In genomic region chr12:47825239-47825639, GRCh38 we compare ENCODE assay signal across 11 cellular contexts. TPM values are rescaled to one million over a fixed set of nuclear protein-coding genes. Genes with fewer than 3 reads are reported as not detected.
A peak's percentile ranks its signal among the peaks of the same experiment; 100 is the strongest.
DNase-seq lines count a peak whose midpoint lies in the region; ATAC-seq and TF ChIP-seq lines count a peak whose summit lies in the region.
"Had no signal": no experiment of that assay in that cellular context is flagged by ENCODE, and none has a peak within 500 bp of the region (broad histone marks: within the 10 kb centered on the region; RNA-seq: fewer than 3 reads in every experiment).

No MANE protein-coding gene starts in this region.

- peak; percentile 36 to 40 for ATAC-seq in right cardiac atrium

- H3K4me1 ChIP-seq in right cardiac atrium (ENCODE audit: control insufficient read depth, insufficient read depth, low read length) (peaks cover 50% of the 10 kb centered on the region), stomach (peaks cover 81 to 94% (median 89%) of the 10 kb centered on the region in 4 donors)

- H3K36me3 ChIP-seq in stomach: no peaks in the 10 kb centered on the region

- H3K4me3 ChIP-seq in right cardiac atrium (ENCODE audit: low read length) (no peak overlapping the region), stomach (no peak overlapping the region)

- H3K27ac Mint-ChIP-seq in IgD-negative memory B cell: peak overlapping the region in 2 of 3 donors; percentile 49 to 87
- peak overlapping the region; percentile 46 for H3K27ac Mint-ChIP-seq in activated T-helper 2 cell treated with anti-CD3 and anti-CD28 coated beads, Interferon-gamma antibody, Interleukin-2, Interleukin-4, amounts not matched to agents 10 μg/mL and 5 μg/mL and 100 μg/mL, durations not matched to agents 14 hours and 24 hours and 36 hours

- DNase-seq in activated T-helper 2 cell treated with anti-CD3 and anti-CD28 coated beads, Interferon-gamma antibody, Interleukin-2, Interleukin-4, amounts not matched to agents 10 μg/mL and 5 μg/mL and 100 μg/mL, durations not matched to agents 14 hours and 24 hours and 36 hours (ENCODE audit: low spot score): no peak
- peak; percentile 83 to 91 (median 88) for DNase-seq in right cardiac atrium
- DNase-seq in stomach: peak; percentile 67
- DNase-seq in NCI-H1105 treated with DMSO at 0.1 percent for 48 hours (lab: John Stamatoyannopoulos, UW): no peak
- DNase-seq in GM20000 (ENCODE audit: low spot score): no peak
- DNase-seq in GM19240 (ENCODE audit: insufficient read length, low spot score): no peak
- no peak for DNase-seq in Ammon's horn (ENCODE audit: low spot score)
- DNase-seq: midbrain, NCI-H1436 treated with DMSO at 0.1 percent for 48 hours, SIG-M5 had no signal

- intact Hi-C loops in activated T-helper 2 cell treated with anti-CD3 and anti-CD28 coated beads, Interferon-gamma antibody, Interleukin-2, Interleukin-4, amounts not matched to agents 10 μg/mL and 5 μg/mL and 100 μg/mL, durations not matched to agents 14 hours and 24 hours and 36 hours (cut with micrococcal nuclease): no loop called here
- intact Hi-C loops in right cardiac atrium (cut with DNase I) (no loop called here), stomach (cut with DNase I; ENCODE audit: low total_unique reads) (no loop called here)

- H3K4me3 Mint-ChIP-seq in IgD-negative memory B cell: peak overlapping the region in 1 of 4 donors; percentile 72
- no peak overlapping the region for H3K4me3 Mint-ChIP-seq in activated T-helper 2 cell treated with anti-CD3 and anti-CD28 coated beads, Interferon-gamma antibody, Interleukin-2, Interleukin-4, amounts not matched to agents 10 μg/mL and 5 μg/mL and 100 μg/mL, durations not matched to agents 14 hours and 24 hours and 36 hours (ENCODE audit: low read depth)

- H3K9me3 ChIP-seq in right cardiac atrium (ENCODE audit: control insufficient read depth, low read length) (no peaks in the 10 kb centered on the region), stomach (no peaks in the 10 kb centered on the region)

- H3K27ac ChIP-seq in right cardiac atrium (ENCODE audit: low read length): peak overlapping the region; percentile 33
- peak overlapping the region in 4 of 5 donors; percentile 97 to 99 (median 98) for H3K27ac ChIP-seq in stomach

- H3K9me3 Mint-ChIP-seq in IgD-negative memory B cell: no peaks in the 10 kb centered on the region
- no peaks in the 10 kb centered on the region for H3K9me3 Mint-ChIP-seq in activated T-helper 2 cell treated with anti-CD3 and anti-CD28 coated beads, Interferon-gamma antibody, Interleukin-2, Interleukin-4, amounts not matched to agents 10 μg/mL and 5 μg/mL and 100 μg/mL, durations not matched to agents 14 hours and 24 hours and 36 hours

- no peaks in the 10 kb centered on the region for H3K27me3 ChIP-seq in right cardiac atrium (ENCODE audit: control insufficient read depth, insufficient read depth)
- no peaks in the 10 kb centered on the region for H3K27me3 ChIP-seq in stomach

- H3K36me3 Mint-ChIP-seq in IgD-negative memory B cell: no peaks in the 10 kb centered on the region
- H3K36me3 Mint-ChIP-seq in activated T-helper 2 cell treated with anti-CD3 and anti-CD28 coated beads, Interferon-gamma antibody, Interleukin-2, Interleukin-4, amounts not matched to agents 10 μg/mL and 5 μg/mL and 100 μg/mL, durations not matched to agents 14 hours and 24 hours and 36 hours (ENCODE audit: low read depth): peaks cover 7% of the 10 kb centered on the region

- peaks cover 27 to 35% (median 34%) of the 10 kb centered on the region in 3 donors for H3K4me1 Mint-ChIP-seq in IgD-negative memory B cell
- H3K4me1 Mint-ChIP-seq in activated T-helper 2 cell treated with anti-CD3 and anti-CD28 coated beads, Interferon-gamma antibody, Interleukin-2, Interleukin-4, amounts not matched to agents 10 μg/mL and 5 μg/mL and 100 μg/mL, durations not matched to agents 14 hours and 24 hours and 36 hours (ENCODE audit: low read depth): peaks cover 67% of the 10 kb centered on the region

- TF ChIP-seq CTCF in stomach (IDR thresholded peaks at IDR 0.05) (no peak), GM20000 (IDR thresholded peaks at IDR 0.05; ENCODE audit: extremely low read depth, missing control alignments) (no peak)

- WGBS in right cardiac atrium: 39% methylated on average over 3 of the region's 3 CpGs
- WGBS in stomach, 5 donors: 19 to 27% (median 22%) methylated on average over 3 of the region's 3 CpGs

- no peak for TF ChIP-seq POLR2A in stomach (IDR thresholded peaks at IDR 0.05)

- H3K27me3 Mint-ChIP-seq in IgD-negative memory B cell: peaks cover 2% of the 10 kb centered on the region
- H3K27me3 Mint-ChIP-seq in activated T-helper 2 cell treated with anti-CD3 and anti-CD28 coated beads, Interferon-gamma antibody, Interleukin-2, Interleukin-4, amounts not matched to agents 10 μg/mL and 5 μg/mL and 100 μg/mL, durations not matched to agents 14 hours and 24 hours and 36 hours (ENCODE audit: low read depth): no peaks in the 10 kb centered on the region

- no peak for TF ChIP-seq EP300 in stomach (IDR thresholded peaks at IDR 0.05)

RNA-seq across cellular contexts. Expression of gene HDAC7, which starts 5.5 kb away (rescaled TPM):
- polyA plus RNA-seq in IgD-negative memory B cell: 20.9 TPM
- 251 and 253 TPM in 2 replicates for total RNA-seq in activated T-helper 2 cell treated with anti-CD3 and anti-CD28 coated beads, Interferon-gamma antibody, Interleukin-2, Interleukin-4, amounts not matched to agents 10 μg/mL and 5 μg/mL and 100 μg/mL, durations not matched to agents 14 hours and 24 hours and 36 hours
- total RNA-seq in right cardiac atrium: 10 to 100 TPM; 46.5 to 60.1 (median 51.1) TPM
- 38.0 TPM for polyA plus RNA-seq in right cardiac atrium
- total RNA-seq in stomach: 100 to 1,000 TPM in 2 of 5 donors, 10 to 100 TPM in 3; 32.1 to 313 (median 66.5) TPM
- polyA plus RNA-seq in stomach: 10 to 100 TPM; 22.8 to 30.7 (median 28.6) TPM

RNA-seq across cellular contexts. Expression of gene SLC48A1, which starts 52.2 kb away (rescaled TPM):
- 21.7 TPM for polyA plus RNA-seq in IgD-negative memory B cell
- 7.3 and 7.4 TPM in 2 replicates for total RNA-seq in activated T-helper 2 cell treated with anti-CD3 and anti-CD28 coated beads, Interferon-gamma antibody, Interleukin-2, Interleukin-4, amounts not matched to agents 10 μg/mL and 5 μg/mL and 100 μg/mL, durations not matched to agents 14 hours and 24 hours and 36 hours
- total RNA-seq in right cardiac atrium: 10 to 100 TPM; 26.5 to 30.1 (median 27.6) TPM
- 22.0 TPM for polyA plus RNA-seq in right cardiac atrium
- 10 to 100 TPM in 3 of 5 donors, 1 to 10 TPM in 2; 2.3 to 29.0 (median 18.1) TPM for total RNA-seq in stomach
- 10 to 100 TPM in 1 of 3 donors, 1 to 10 TPM in 2; 6.3 to 18.2 (median 9.4) TPM for polyA plus RNA-seq in stomach

Comparison
In these comparisons a context has a peak if more than half of its experiments do, and no peak if none do; other contexts are left out.
1. DNase-seq: peak in right cardiac atrium (3 of 3) and stomach (single experiment); none in activated T-helper 2 cell treated with anti-CD3 and anti-CD28 coated beads, Interferon-gamma antibody, Interleukin-2, Interleukin-4, amounts not matched to agents 10 μg/mL and 5 μg/mL and 100 μg/mL, durations not matched to agents 14 hours and 24 hours and 36 hours (single experiment), NCI-H1105 treated with DMSO at 0.1 percent for 48 hours (single experiment), GM20000 (single experiment), GM19240 (single experiment) and Ammon's horn (single experiment).